17 cellular contexts compared by ENCODE assay signal in the genomic region with DNA sequence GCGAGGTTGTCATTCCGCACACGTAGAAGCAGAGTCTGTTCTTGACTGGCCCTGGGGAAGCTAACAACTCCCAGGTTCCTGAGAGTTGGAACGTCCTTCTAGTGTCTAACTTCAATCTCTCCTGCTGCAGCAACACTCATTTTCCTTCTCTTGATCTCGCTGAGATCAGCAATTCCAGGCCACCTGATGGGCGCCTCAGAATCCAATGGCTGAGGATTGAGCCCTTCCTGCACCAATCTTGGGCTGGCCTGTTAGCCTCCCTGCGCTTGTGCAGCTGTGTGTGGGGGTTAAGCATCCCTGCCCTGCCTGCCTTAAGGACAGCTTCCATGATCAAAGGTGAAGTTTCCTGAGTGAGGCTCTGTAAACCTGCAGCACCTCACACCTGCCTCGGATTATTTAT.
DNase-seq lines count a peak whose midpoint lies in the region; ATAC-seq and TF ChIP-seq lines count a peak whose summit lies in the region.
"Had no signal": no experiment of that assay in that cellular context is flagged by ENCODE, and none has a peak within 500 bp of the region (broad histone marks: within the 10 kb centered on the region; RNA-seq: fewer than 3 reads in every experiment).

No MANE protein-coding gene starts in this region.

- DNase-seq in left cardiac atrium, result peak; percentile 3
- DNase-seq in heart right ventricle, result no peak
- no peak for DNase-seq in SJCRH30
- DNase-seq in tibial artery, result peak in 1 of 2 donors; percentile 15
- DNase-seq in breast epithelium (ENCODE audit: low spot score in 2 of 2), result no peak
- DNase-seq in NOMO-1 treated with DMSO at 0.1 percent for 48 hours (lab: John Stamatoyannopoulos, UW; ENCODE audit: unreplicated experiment), result no peak
- DNase-seq: DMS 273 treated with DMSO at 0.1 percent for 48 hours, DND-41, NCI-H1105, NCI-H2081 treated with DMSO at 0.1 percent for 48 hours, NCI-H510A, NCI-H774, PC-3, RPMI8226 had no signal

- 0 out of 2 replicates have a peak overlapping the region, but pooled peaks have one; percentile 15 for H3K9ac ChIP-seq in iPS-20b (ENCODE audit: low read depth, low read length)

- H3K9me3 ChIP-seq in heart right ventricle (no peaks in the 10 kb centered on the region), SJCRH30 (replicated peaks) (no peaks in the 10 kb centered on the region), iPS-20b (ENCODE audit: insufficient read depth, low read depth, low read length) (no peaks in the 10 kb centered on the region), tibial artery (no peaks in the 10 kb centered on the region), breast epithelium (no peaks in the 10 kb centered on the region)
- H3K9me3 ChIP-seq: HAP-1 had no signal

- no peak for TF ChIP-seq CTCF in heart right ventricle (IDR thresholded peaks at IDR 0.05)
- no peak for TF ChIP-seq CTCF in tibial artery (IDR thresholded peaks at IDR 0.05)
- no peak for TF ChIP-seq CTCF in breast epithelium (IDR thresholded peaks at IDR 0.05)

- H3K27me3 ChIP-seq in heart right ventricle, result peaks cover 0 to 83% (median 0%) of the 10 kb centered on the region in 7 donors
- no peaks in the 10 kb centered on the region for H3K27me3 ChIP-seq in SJCRH30
- no peaks in the 10 kb centered on the region for H3K27me3 ChIP-seq in iPS-20b (ENCODE audit: insufficient read depth, low read length)
- no peaks in the 10 kb centered on the region for H3K27me3 ChIP-seq in tibial artery
- no peaks in the 10 kb centered on the region for H3K27me3 ChIP-seq in breast epithelium

- TF ChIP-seq POLR2A in breast epithelium (IDR thresholded peaks at IDR 0.05), result no peak

- ATAC-seq in left cardiac atrium (no peak), heart right ventricle (no peak), HG03442 (IDR thresholded peaks at IDR 0.05; ENCODE audit: unreplicated experiment) (no peak)

- H3K36me3 ChIP-seq in heart right ventricle (no peaks in the 10 kb centered on the region), SJCRH30 (no peaks in the 10 kb centered on the region), iPS-20b (ENCODE audit: insufficient read depth, low read depth, low read length) (no peaks in the 10 kb centered on the region), tibial artery (no peaks in the 10 kb centered on the region), breast epithelium (no peaks in the 10 kb centered on the region)
- H3K36me3 ChIP-seq: HAP-1 had no signal

- H3K4me3 ChIP-seq in heart right ventricle (no peak overlapping the region), SJCRH30 (no peak overlapping the region), iPS-20b (ENCODE audit: low read length) (no peak overlapping the region), tibial artery (no peak overlapping the region), breast epithelium (no peak overlapping the region)
- H3K4me3 ChIP-seq: HAP-1 had no signal

- H3K27ac ChIP-seq in heart right ventricle (no peak overlapping the region), SJCRH30 (peak overlapping the region; percentile 91), iPS-20b (ENCODE audit: low read length) (no peak overlapping the region), tibial artery (peak overlapping the region; percentile 58 to 76), breast epithelium (no peak overlapping the region)

- H3K4me1 ChIP-seq in heart right ventricle (peaks cover 2 to 52% (median 36%) of the 10 kb centered on the region in 9 donors), SJCRH30 (peaks cover 16% of the 10 kb centered on the region), iPS-20b (ENCODE audit: insufficient read depth, low read length) (peaks cover 11% of the 10 kb centered on the region), tibial artery (peaks cover 0 to 58% (median 28%) of the 10 kb centered on the region in 4 donors), breast epithelium (no peaks in the 10 kb centered on the region)
- H3K4me1 ChIP-seq: HAP-1 had no signal

- 93 to 96% methylated on average over 8 of the region's 8 CpGs for WGBS in heart right ventricle, 2 donors

- intact Hi-C loops in left cardiac atrium (cut with DNase I) (no loop called here), heart right ventricle (cut with DNase I) (loop anchor here in 3 of 10 donors (5.0 to 10.0 kb wide), 4 partner anchors 35 to 278 kb away; a partner anchor contains a TSS), tibial artery (cut with DNase I; ENCODE audit: low total_unique reads) (no loop called here), breast epithelium (cut with DNase I; ENCODE audit: low total_unique reads) (no loop called here)

Comparison
In these comparisons a context has a peak if more than half of its experiments do, and no peak if none do; other contexts are left out.
1. H3K27ac ChIP-seq: peak in SJCRH30 (single experiment) and tibial artery (2 of 2); none in heart right ventricle (0 of 10), iPS-20b (single experiment) and breast epithelium (0 of 2).